In the genomic region with DNA sequence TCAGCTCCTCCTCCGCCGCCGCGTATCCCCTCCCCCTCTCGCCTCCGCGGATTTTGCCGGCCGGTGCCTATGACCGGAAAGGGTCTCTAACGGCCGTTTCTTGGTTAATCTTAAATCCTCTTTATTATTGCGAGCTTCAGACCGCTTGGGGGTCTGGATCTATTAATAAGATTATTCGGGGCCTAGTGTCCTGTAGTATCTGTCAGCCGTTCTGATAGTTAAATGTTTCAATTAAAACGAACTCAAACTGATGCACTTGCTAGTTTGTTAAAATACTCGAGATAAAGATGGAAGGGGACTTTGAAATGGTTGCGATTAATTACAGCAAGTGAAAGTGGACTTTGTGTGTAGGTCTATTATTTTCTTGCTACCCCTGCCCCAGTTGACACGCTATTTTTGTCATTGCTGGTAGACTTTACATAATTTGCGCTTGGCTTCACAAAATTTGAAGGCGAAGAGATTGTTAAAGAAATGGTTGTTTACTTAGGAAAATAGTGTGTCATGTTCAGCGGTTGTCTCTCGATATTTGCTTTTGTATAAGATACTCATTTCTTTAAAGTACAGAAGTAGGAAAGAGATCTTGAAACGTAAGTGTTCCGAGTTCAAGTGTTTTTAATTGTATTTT, we compare ENCODE assay signal across 8 cellular contexts. TPM values are rescaled to one million over a fixed set of nuclear protein-coding genes. Genes with fewer than 3 reads are reported as not detected.
DNase-seq lines count a peak whose midpoint lies in the region; ATAC-seq and TF ChIP-seq lines count a peak whose summit lies in the region.

No MANE protein-coding gene starts in this region.

- H3K4me1 Mint-ChIP-seq in activated B cell treated with CpG ODN at 0.5 μM for 24 hours (peaks cover 51% of the 10 kb centered on the region), nephron (peaks cover 32% of the 10 kb centered on the region)

- POLR2A ChIA-PET in activated B cell treated with CpG ODN at 0.5 μM for 24 hours (lab: Charles Lee): interaction anchor here (0.5 to 5.3 kb wide), 24 partner anchors 8 to 1771 kb away, joined by 3 to 62 read pairs (median 6); a partner anchor contains a TSS

- intact Hi-C loops in activated B cell treated with CpG ODN at 0.5 μM for 24 hours (cut with micrococcal nuclease): loop anchor here (2.0 to 5.0 kb wide), 5 partner anchors 181 to 1151 kb away; a partner anchor contains a TSS

- H3K27me3 ChIP-seq in thoracic aorta (replicated peaks; ENCODE audit: insufficient read depth): no peaks in the 10 kb centered on the region

- peaks cover 7% of the 10 kb centered on the region for H3K36me3 ChIP-seq in thoracic aorta

- TF ChIP-seq CTCF in activated B cell treated with CpG ODN at 0.5 μM for 24 hours (IDR thresholded peaks at IDR 0.05): no peak
- no peak for TF ChIP-seq CTCF in nephron (IDR thresholded peaks at IDR 0.05; ENCODE audit: unreplicated experiment in 3 of 3)
- no peak for TF ChIP-seq CTCF in thoracic aorta (IDR thresholded peaks at IDR 0.05)

- peak overlapping the region; percentile 98 for H3K27ac ChIP-seq in thoracic aorta

- H3K27ac Mint-ChIP-seq in activated B cell treated with CpG ODN at 0.5 μM for 24 hours (peak overlapping the region; percentile 100), nephron (peak overlapping the region; percentile 99 to 100 (median 100))

- H3K4me3 Mint-ChIP-seq in activated B cell treated with CpG ODN at 0.5 μM for 24 hours: peak overlapping the region; percentile 98
- peak overlapping the region; percentile 93 to 95 (median 95) for H3K4me3 Mint-ChIP-seq in nephron

- no peaks in the 10 kb centered on the region for H3K9me3 ChIP-seq in thoracic aorta

- H3K27me3 Mint-ChIP-seq in activated B cell treated with CpG ODN at 0.5 μM for 24 hours (no peaks in the 10 kb centered on the region), nephron (ENCODE audit: low read depth) (no peaks in the 10 kb centered on the region)

- peaks cover 22 to 40% of the 10 kb centered on the region in 2 donors for H3K4me1 ChIP-seq in thoracic aorta (ENCODE audit: control insufficient read depth in 1 of 2, low read depth in 2 of 2)

- DNase-seq in GM04504 (ENCODE audit: low read depth): peak; percentile 40
- DNase-seq in activated B cell treated with CpG ODN at 0.5 μM for 24 hours: no peak
- no peak for DNase-seq in thoracic aorta (ENCODE audit: low spot score)
- DNase-seq in COLO829 (ENCODE audit: low spot score): no peak
- no peak for DNase-seq in glomerular visceral epithelial cell (ENCODE audit: extremely low spot score)

- H3K4me3 ChIP-seq in thoracic aorta: peak overlapping the region; percentile 80

- CTCF ChIA-PET in activated B cell treated with CpG ODN at 0.5 μM for 24 hours (lab: Charles Lee): interaction anchor here (1.3 to 1.5 kb wide), 2 partner anchors 62 to 804 kb away, joined by 3 read pairs; no protein-coding TSS in a partner anchor

- H3K9me3 Mint-ChIP-seq in activated B cell treated with CpG ODN at 0.5 μM for 24 hours (no peaks in the 10 kb centered on the region), nephron (no peaks in the 10 kb centered on the region)

- ATAC-seq in HG03280 (IDR thresholded peaks at IDR 0.05; ENCODE audit: unreplicated experiment): peak; percentile 17
- no peak for ATAC-seq in activated B cell treated with CpG ODN at 0.5 μM for 24 hours (ENCODE audit: low read depth)
- peak; percentile 31 for ATAC-seq in esophagus mucosa
- ATAC-seq in thoracic aorta (ENCODE audit: insufficient number of reproducible peaks, low FRiP score, low read depth): no peak

- H3K36me3 Mint-ChIP-seq in activated B cell treated with CpG ODN at 0.5 μM for 24 hours (ENCODE audit: low read depth): peaks cover 50% of the 10 kb centered on the region
- H3K36me3 Mint-ChIP-seq in nephron (ENCODE audit: low read depth): peaks cover 31% of the 10 kb centered on the region

RNA-seq across cellular contexts. Expression of a gene that starts 0.8 kb away (rescaled TPM):
- total RNA-seq in activated B cell treated with CpG ODN at 0.5 μM for 24 hours: 429 and 474 TPM in 2 replicates
- total RNA-seq in esophagus mucosa: 129 TPM
- 100 to 1,000 TPM; 260 to 331 TPM for total RNA-seq in thoracic aorta

RNA-seq across cellular contexts. Expression of a gene that starts 1.7 kb away (rescaled TPM):
- total RNA-seq in activated B cell treated with CpG ODN at 0.5 μM for 24 hours (99.1 and 106 TPM in 2 replicates), esophagus mucosa (61.3 TPM), thoracic aorta (100 to 1,000 TPM in 1 of 2 donors, 10 to 100 TPM in 1; 64.4 to 172 TPM)

RNA-seq across cellular contexts. Expression of a gene that starts 44.9 kb away (rescaled TPM):
- total RNA-seq in activated B cell treated with CpG ODN at 0.5 μM for 24 hours (4.4 and 4.7 TPM in 2 replicates), esophagus mucosa (8.2 TPM), thoracic aorta (10 to 100 TPM; 12.1 to 19.2 TPM)

RNA-seq across cellular contexts. Expression of a gene that starts 52.1 kb away (rescaled TPM):
- total RNA-seq in activated B cell treated with CpG ODN at 0.5 μM for 24 hours (0.53 and 0.66 TPM in 2 replicates), esophagus mucosa (0.52 TPM), thoracic aorta (1 to 10 TPM in 1 of 2 donors, under 1 TPM in 1; 0.42 to 1.5 TPM)

Comparison
In these comparisons a context has a peak if more than half of its experiments do, and no peak if none do; other contexts are left out.
1. ATAC-seq: peak in HG03280 (single experiment) and esophagus mucosa (single experiment); none in activated B cell treated with CpG ODN at 0.5 μM for 24 hours (single experiment) and thoracic aorta (single experiment).